Comparison of ENCODE assay signal across 34 cellular contexts in the genomic region with DNA sequence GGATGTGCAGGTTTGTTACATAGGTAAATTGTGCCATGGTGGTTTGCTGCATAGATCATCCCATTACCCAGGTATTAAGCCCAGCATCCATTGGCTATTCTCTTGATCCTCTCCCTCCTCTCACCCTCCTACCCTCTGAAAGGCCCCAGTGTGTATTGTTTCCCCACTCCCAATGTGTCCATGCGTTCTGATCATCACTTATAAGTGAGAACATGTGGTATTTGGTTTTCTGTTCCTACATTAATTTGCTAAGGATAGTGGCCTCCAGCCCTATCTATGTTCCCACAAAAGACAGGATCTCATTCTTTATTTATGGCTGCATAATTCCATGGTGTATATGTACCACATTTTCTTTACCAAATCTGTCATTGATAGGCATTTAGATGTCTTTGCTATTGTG.
"Had no signal": no experiment of that assay in that cellular context is flagged by ENCODE, and none has a peak within 500 bp of the region (broad histone marks: within the 10 kb centered on the region; RNA-seq: fewer than 3 reads in every experiment).

No MANE protein-coding gene starts in this region.

- H3K4me2 ChIP-seq: KMS-11 had no signal

- H3K27me3 ChIP-seq: MG63 had no signal

- H3K9me3 ChIP-seq: MG63 had no signal

- H3K36me3 ChIP-seq: MG63 had no signal

- H3K4me3 ChIP-seq: MG63 had no signal

- DNase-seq: Karpas-422, Kasumi-1, MG63, MM.1S, MV-4-11, NCI-H1048, NCI-H1092, NCI-H1092 treated with DMSO at 0.1 percent for 48 hours, NCI-H1105, NCI-H1105 treated with DMSO at 0.1 percent for 48 hours, NCI-H1417, NCI-H1417 treated with DMSO at 0.1 percent for 48 hours, NCI-H1436, NCI-H1436 treated with DMSO at 0.1 percent for 48 hours, NCI-H146, NCI-H1694, NCI-H1694 treated with DMSO at 0.1 percent for 48 hours, NCI-H187, NCI-H187 treated with DMSO at 0.1 percent for 48 hours, NCI-H1930, NCI-H2029, NCI-H2029 treated with DMSO at 0.1 percent for 48 hours, NCI-H2081, NCI-H2081 treated with DMSO at 0.1 percent for 48 hours, NCI-H2107, NCI-H2171, NCI-H2171 treated with DMSO at 0.1 percent for 48 hours, NCI-H2227 treated with DMSO at 0.1 percent for 48 hours, NCI-H226, NCI-H345, NCI-H446, NCI-H446 treated with DMSO at 0.1 percent for 48 hours, NCI-H510A had no signal

- H3K9ac ChIP-seq: KMS-11 had no signal

- H3K27ac ChIP-seq: KMS-11 had no signal
